ENCODE assay signal across 24 cellular contexts in genomic region chr3:127622772-127623576, GRCh38.
"Had no signal": no experiment of that assay in that cellular context is flagged by ENCODE, and none has a peak within 500 bp of the region (broad histone marks: within the 10 kb centered on the region; RNA-seq: fewer than 3 reads in every experiment).

No MANE protein-coding gene starts in this region.

- H3K9me2 ChIP-seq: SK-N-SH had no signal

- DNase-seq: activated CD4-positive, alpha-beta T cell treated with anti-CD3 and anti-CD28 coated beads for 36 hours; activated CD8-positive, alpha-beta memory T cell treated with anti-CD3 and anti-CD28 coated beads, Interleukin-2, amount 50 U/mL, for 48 hours; activated CD8-positive, alpha-beta T cell treated with anti-CD3 and anti-CD28 coated beads, Interleukin-2, amount 10 ng/mL, durations not matched to agents 7 days and 5 days; activated effector memory CD4-positive, alpha-beta T cell treated with anti-CD3 and anti-CD28 coated beads, Interleukin-2, amount 50 U/mL, for 16 hours; activated naive CD4-positive, alpha-beta T cell treated with Interleukin-2 at 50 U/mL for 16 hours; activated T-cell treated with anti-CD3 and anti-CD28 coated beads, Interleukin-2, amount 50 U/mL, for 1 hour; brain microvascular endothelial cell; cerebellar nuclear complex; MG63; NCI-H1105; NCI-H1436 treated with DMSO at 0.1 percent for 48 hours; NCI-H187; NCI-H2081; NCI-H446; NCI-H524; Right ventricle myocardium superior; SJCRH30; SK-N-SH; T-helper 1 cell; WERI-Rb-1 had no signal

- H3K27ac Mint-ChIP-seq: activated CD4-positive, alpha-beta T cell treated with anti-CD3 and anti-CD28 coated beads for 36 hours; activated CD8-positive, alpha-beta T cell treated with anti-CD3 and anti-CD28 coated beads, Interleukin-2, amount 10 ng/mL, durations not matched to agents 7 days and 5 days; activated naive CD4-positive, alpha-beta T cell treated with anti-CD3 and anti-CD28 coated beads, Interleukin-2, amount 50 U/mL, for 72 hours had no signal

- H3K27me3 ChIP-seq: brain microvascular endothelial cell, MG63, Peyer's patch, SJCRH30 had no signal

- H3K4me3 Mint-ChIP-seq: activated CD4-positive, alpha-beta T cell treated with anti-CD3 and anti-CD28 coated beads for 36 hours; activated CD8-positive, alpha-beta T cell treated with anti-CD3 and anti-CD28 coated beads, Interleukin-2, amount 10 ng/mL, durations not matched to agents 7 days and 5 days had no signal

- H3K27ac ChIP-seq: brain microvascular endothelial cell, KMS-11, Peyer's patch, RWPE1, SJCRH30, WERI-Rb-1 had no signal

- H3K4me2 ChIP-seq: KMS-11, SK-N-SH had no signal

- H3K9me3 Mint-ChIP-seq: activated naive CD4-positive, alpha-beta T cell treated with anti-CD3 and anti-CD28 coated beads, Interleukin-2, amount 50 U/mL, for 72 hours had no signal

- H3K4me3 ChIP-seq: MG63, Peyer's patch, SJCRH30 had no signal

- H3K4me1 ChIP-seq: Peyer's patch, SJCRH30 had no signal

- H3K36me3 ChIP-seq: brain microvascular endothelial cell had no signal

- ATAC-seq: activated CD4-positive, alpha-beta T cell treated with anti-CD3 and anti-CD28 coated beads for 36 hours; activated CD8-positive, alpha-beta T cell treated with anti-CD3 and anti-CD28 coated beads, Interleukin-2, amount 10 ng/mL, durations not matched to agents 7 days and 5 days; activated naive CD4-positive, alpha-beta T cell treated with anti-CD3 and anti-CD28 coated beads, Interleukin-2, amount 50 U/mL, for 72 hours had no signal
